In the genomic region with DNA sequence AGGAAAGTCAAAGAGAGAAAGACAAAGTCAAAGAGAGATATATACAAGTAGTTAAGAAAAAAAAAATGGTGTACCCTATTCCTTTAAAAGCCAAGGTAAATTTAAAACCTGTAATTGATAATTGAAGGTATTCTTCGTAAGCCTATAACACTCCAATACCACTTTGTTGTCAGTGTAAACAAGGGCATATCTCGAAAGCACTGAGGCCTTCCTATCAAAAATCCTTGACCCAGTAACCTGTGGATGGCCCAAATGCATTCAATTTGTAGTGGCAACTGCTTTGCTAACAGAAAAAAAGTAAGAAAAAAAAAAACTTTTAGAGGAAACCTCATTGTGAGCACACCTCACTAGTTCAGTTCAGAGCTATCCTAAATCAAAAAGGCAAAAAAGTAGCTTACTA, we compare ENCODE assay signal across 28 cellular contexts. TPM values are rescaled to one million over a fixed set of nuclear protein-coding genes. Genes with fewer than 3 reads are reported as not detected.
DNase-seq lines count a peak whose midpoint lies in the region; ATAC-seq and TF ChIP-seq lines count a peak whose summit lies in the region.
"Had no signal": no experiment of that assay in that cellular context is flagged by ENCODE, and none has a peak within 500 bp of the region (broad histone marks: within the 10 kb centered on the region; RNA-seq: fewer than 3 reads in every experiment).

No MANE protein-coding gene starts in this region.

- no peak for TF ChIP-seq CTCF in GM12864 (IDR thresholded peaks at IDR 0.05; ENCODE audit: low read depth, low read length, missing control alignments)
- TF ChIP-seq CTCF in SK-N-SH (IDR thresholded peaks at IDR 0.05): no peak

- no peak overlapping the region for H3K9ac ChIP-seq in SK-N-SH

- H2AFZ ChIP-seq in SK-N-SH (ENCODE audit: low read depth): no peak overlapping the region

- H3K27ac ChIP-seq in SK-N-SH (ENCODE audit: low read depth in 2 of 2, low read length in 1 of 2): no peak overlapping the region
- H3K27ac ChIP-seq: A549, dorsolateral prefrontal cortex, heart right ventricle, SK-N-MC, suprapubic skin, VCaP had no signal

- no peaks in the 10 kb centered on the region for H4K20me1 ChIP-seq in SK-N-SH (ENCODE audit: insufficient read depth)

- no peaks in the 10 kb centered on the region for H3F3A ChIP-seq in SK-N-SH (replicated peaks; ENCODE audit: insufficient read depth)

- H3K4me3 Mint-ChIP-seq in activated T-cell treated with anti-CD3 and anti-CD28 coated beads, Interleukin-2, amount 50 U/mL, for 24 hours: peak overlapping the region; percentile 63
- H3K4me3 Mint-ChIP-seq in activated CD4-positive, alpha-beta memory T cell treated with anti-CD3 and anti-CD28 coated beads, Interleukin-2, amount 10 ng/mL, durations not matched to agents 7 days and 5 days: peak overlapping the region; percentile 78
- H3K4me3 Mint-ChIP-seq in naive B cell: peak overlapping the region in 1 of 8 donors; percentile 71
- H3K4me3 Mint-ChIP-seq: activated T-helper 1 cell treated with anti-CD3 and anti-CD28 coated beads, Interleukin-12 subunit alpha, Interleukin-12 subunit beta, Interleukin-2, Interleukin-4 antibody, amounts not matched to agents 30 ng/mL and 10 ng/mL and 1 ng/mL, durations not matched to agents 14 hours and 24 hours and 36 hours had no signal

- no peaks in the 10 kb centered on the region for H3K36me3 ChIP-seq in SK-N-SH (replicated peaks in 1 of 2; ENCODE audit: control insufficient read depth in 1 of 2, insufficient read depth in 2 of 2, low read length in 1 of 2)
- H3K36me3 ChIP-seq: HAP-1, heart right ventricle, suprapubic skin had no signal

- POLR2A ChIA-PET in activated CD4-positive, alpha-beta memory T cell treated with anti-CD3 and anti-CD28 coated beads, Interleukin-2, amount 10 ng/mL, durations not matched to agents 7 days and 5 days (lab: Charles Lee): interaction anchor here (1.7 kb wide), 1 partner anchor 39 kb away, joined by 5 read pairs; a partner anchor contains a TSS
- POLR2A ChIA-PET in SK-N-SH (lab: Yijun Ruan, JAX): no interaction called here

- peaks cover 2% of the 10 kb centered on the region for H3K9me3 Mint-ChIP-seq in activated T-cell treated with anti-CD3 and anti-CD28 coated beads, Interleukin-2, amount 50 U/mL, for 24 hours
- peaks cover 4% of the 10 kb centered on the region for H3K9me3 Mint-ChIP-seq in activated CD4-positive, alpha-beta memory T cell treated with anti-CD3 and anti-CD28 coated beads, Interleukin-2, amount 10 ng/mL, durations not matched to agents 7 days and 5 days
- H3K9me3 Mint-ChIP-seq in naive B cell: peaks cover 0 to 7% (median 2%) of the 10 kb centered on the region in 7 donors

- TF ChIP-seq EP300 in SK-N-SH (IDR thresholded peaks at IDR 0.05; ENCODE audit: borderline replicate concordance in 1 of 2, low read depth in 1 of 2, low read length in 1 of 2): no peak

- WGBS in SK-N-SH (ENCODE audit: low lambda C conversion rate): 51% methylated on average over 2 of the region's 2 CpGs

- H3K79me2 ChIP-seq in SK-N-SH (ENCODE audit: insufficient read depth): no peaks in the 10 kb centered on the region

- H3K4me1 ChIP-seq in SK-N-SH (ENCODE audit: control insufficient read depth in 1 of 2, insufficient read depth in 2 of 2, low read depth in 1 of 2, low read length in 1 of 2): no peaks in the 10 kb centered on the region
- H3K4me1 ChIP-seq: A549, heart right ventricle, suprapubic skin had no signal

- H3K9me2 ChIP-seq in SK-N-SH: no peaks in the 10 kb centered on the region

- H3K4me3 ChIP-seq in GM12864 (ENCODE audit: low read depth, low read length) (peak overlapping the region; percentile 51), SK-N-SH (ENCODE audit: low read depth in 2 of 2, low read length in 1 of 2) (no peak overlapping the region)
- H3K4me3 ChIP-seq: A549, dorsolateral prefrontal cortex, HAP-1, heart right ventricle, SK-N-MC, skin epidermis, suprapubic skin had no signal

- H3K4me2 ChIP-seq in SK-N-SH: no peak overlapping the region

- peaks cover 25% of the 10 kb centered on the region for H3K4me1 Mint-ChIP-seq in activated T-cell treated with anti-CD3 and anti-CD28 coated beads, Interleukin-2, amount 50 U/mL, for 24 hours (ENCODE audit: low read depth)
- H3K4me1 Mint-ChIP-seq in activated CD4-positive, alpha-beta memory T cell treated with anti-CD3 and anti-CD28 coated beads, Interleukin-2, amount 10 ng/mL, durations not matched to agents 7 days and 5 days: peaks cover 35% of the 10 kb centered on the region
- peaks cover 28 to 36% (median 33%) of the 10 kb centered on the region in 3 donors for H3K4me1 Mint-ChIP-seq in naive B cell

- CTCF ChIA-PET in activated CD4-positive, alpha-beta memory T cell treated with anti-CD3 and anti-CD28 coated beads, Interleukin-2, amount 10 ng/mL, durations not matched to agents 7 days and 5 days (lab: Charles Lee): no interaction called here
- CTCF ChIA-PET in SK-N-SH (lab: Yijun Ruan, JAX): no interaction called here

- no peak for DNase-seq in activated T-cell treated with anti-CD3 and anti-CD28 coated beads, Interleukin-2, amount 50 U/mL, for 24 hours
- DNase-seq in activated T-cell treated with anti-CD3 and anti-CD28 coated beads, Interleukin-2, amount 50 U/mL, for 1 hour: no peak
- DNase-seq in GM12864 (ENCODE audit: low read depth) (no peak), naive B cell (no peak), glomerular visceral epithelial cell (ENCODE audit: extremely low spot score) (no peak), SK-N-SH (no peak)
- DNase-seq in activated CD4-positive, alpha-beta memory T cell treated with anti-CD3 and anti-CD28 coated beads, Interleukin-2, amount 10 ng/mL, durations not matched to agents 7 days and 5 days: no peak
- DNase-seq: dorsolateral prefrontal cortex; heart right ventricle; mammary epithelial cell; NCI-H1092; NCI-H2029 treated with DMSO at 0.1 percent for 48 hours; NCI-H226; nucleus accumbens; RPMI8226; stimulated activated CD4-positive, alpha-beta T cell treated with anti-CD3 and anti-CD28 coated beads, Interleukin-1b, Interleukin-23, amount 100 ng/mL, for 48 hours had no signal

- no peaks in the 10 kb centered on the region for H3K27me3 ChIP-seq in SK-N-SH (ENCODE audit: insufficient read depth)
- H3K27me3 ChIP-seq: dorsolateral prefrontal cortex, heart right ventricle, suprapubic skin had no signal

- H3K27ac Mint-ChIP-seq in activated T-cell treated with anti-CD3 and anti-CD28 coated beads, Interleukin-2, amount 50 U/mL, for 24 hours: peak overlapping the region; percentile 31
- H3K27ac Mint-ChIP-seq in activated CD4-positive, alpha-beta memory T cell treated with anti-CD3 and anti-CD28 coated beads, Interleukin-2, amount 10 ng/mL, durations not matched to agents 7 days and 5 days: peak overlapping the region; percentile 89
- H3K27ac Mint-ChIP-seq in naive B cell: peak overlapping the region in 4 of 6 donors; percentile 4 to 94 (median 72)

- H3K27me3 Mint-ChIP-seq in activated T-cell treated with anti-CD3 and anti-CD28 coated beads, Interleukin-2, amount 50 U/mL, for 24 hours: no peaks in the 10 kb centered on the region
- no peaks in the 10 kb centered on the region for H3K27me3 Mint-ChIP-seq in activated CD4-positive, alpha-beta memory T cell treated with anti-CD3 and anti-CD28 coated beads, Interleukin-2, amount 10 ng/mL, durations not matched to agents 7 days and 5 days
- H3K27me3 Mint-ChIP-seq in naive B cell: no peaks in the 10 kb centered on the region
- H3K27me3 Mint-ChIP-seq: activated naive CD8-positive, alpha-beta T cell had no signal

- H3K9me3 ChIP-seq in SK-N-SH: no peaks in the 10 kb centered on the region
- H3K9me3 ChIP-seq: A549, HAP-1, heart right ventricle, suprapubic skin had no signal

- TF ChIP-seq RAD21 in SK-N-SH (IDR thresholded peaks at IDR 0.05; ENCODE audit: low read length): no peak

- no peaks in the 10 kb centered on the region for H3K36me3 Mint-ChIP-seq in activated T-cell treated with anti-CD3 and anti-CD28 coated beads, Interleukin-2, amount 50 U/mL, for 24 hours (ENCODE audit: low read depth)
- H3K36me3 Mint-ChIP-seq in activated CD4-positive, alpha-beta memory T cell treated with anti-CD3 and anti-CD28 coated beads, Interleukin-2, amount 10 ng/mL, durations not matched to agents 7 days and 5 days (ENCODE audit: low read depth): peaks cover 35% of the 10 kb centered on the region
- H3K36me3 Mint-ChIP-seq in naive B cell: peaks cover 0 to 6% of the 10 kb centered on the region in 2 donors

- no peak for ATAC-seq in naive B cell (ENCODE audit: low read depth in 2 of 2)
- ATAC-seq in HG03342 (IDR thresholded peaks at IDR 0.05; ENCODE audit: unreplicated experiment): no peak
- ATAC-seq: A549, heart right ventricle had no signal

TF ChIP-seq in SK-N-SH, 30 proteins besides CTCF, POLR2A, EP300 and RAD21 (continues in another document):
- no peak for TF ChIP-seq NRF1 (IDR thresholded peaks at IDR 0.05; ENCODE audit: low read depth, low read length)
- TF ChIP-seq POLR2AphosphoS5 (IDR thresholded peaks at IDR 0.05; ENCODE audit: low read depth, low read length): no peak
- no peak for TF ChIP-seq EZH2phosphoT487 (IDR thresholded peaks at IDR 0.05; ENCODE audit: borderline replicate concordance, low read depth)
- TF ChIP-seq, protein P1, sequence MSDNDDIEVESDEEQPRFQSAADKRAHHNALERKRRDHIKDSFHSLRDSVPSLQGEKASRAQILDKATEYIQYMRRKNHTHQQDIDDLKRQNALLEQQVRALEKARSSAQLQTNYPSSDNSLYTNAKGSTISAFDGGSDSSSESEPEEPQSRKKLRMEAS (IDR thresholded peaks at IDR 0.05; ENCODE audit: low read depth): no peak
- TF ChIP-seq, protein P2, sequence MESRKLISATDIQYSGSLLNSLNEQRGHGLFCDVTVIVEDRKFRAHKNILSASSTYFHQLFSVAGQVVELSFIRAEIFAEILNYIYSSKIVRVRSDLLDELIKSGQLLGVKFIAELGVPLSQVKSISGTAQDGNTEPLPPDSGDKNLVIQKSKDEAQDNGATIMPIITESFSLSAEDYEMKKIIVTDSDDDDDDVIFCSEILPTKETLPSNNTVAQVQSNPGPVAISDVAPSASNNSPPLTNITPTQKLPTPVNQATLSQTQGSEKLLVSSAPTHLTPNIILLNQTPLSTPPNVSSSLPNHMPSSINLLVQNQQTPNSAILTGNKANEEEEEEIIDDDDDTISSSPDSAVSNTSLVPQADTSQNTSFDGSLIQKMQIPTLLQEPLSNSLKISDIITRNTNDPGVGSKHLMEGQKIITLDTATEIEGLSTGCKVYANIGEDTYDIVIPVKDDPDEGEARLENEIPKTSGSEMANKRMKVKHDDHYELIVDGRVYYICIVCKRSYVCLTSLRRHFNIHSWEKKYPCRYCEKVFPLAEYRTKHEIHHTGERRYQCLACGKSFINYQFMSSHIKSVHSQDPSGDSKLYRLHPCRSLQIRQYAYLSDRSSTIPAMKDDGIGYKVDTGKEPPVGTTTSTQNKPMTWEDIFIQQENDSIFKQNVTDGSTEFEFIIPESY (IDR thresholded peaks at IDR 0.05; ENCODE audit: borderline replicate concordance, low read depth): no peak
- TF ChIP-seq FOSL2 (IDR thresholded peaks at IDR 0.05; ENCODE audit: borderline replicate concordance, low read depth): no peak

RNA-seq across cellular contexts. Expression of a gene that starts 39.3 kb away (rescaled TPM):
- total RNA-seq in activated CD4-positive, alpha-beta memory T cell treated with anti-CD3 and anti-CD28 coated beads, Interleukin-2, amount 10 ng/mL, durations not matched to agents 7 days and 5 days: 10 to 100 TPM; 70.5 to 79.7 TPM
- polyA plus RNA-seq in naive B cell (ENCODE audit: low read depth in 6 of 6): under 1 TPM in 5 of 6 donors, not detected in 1; 0.37 to 0.92 (median 0.71) TPM
- polyA plus RNA-seq in SK-N-SH (2012; rRNA removed): 15.8 and 16.0 TPM in 2 replicates
- polyA plus RNA-seq in SK-N-SH (2012; cell fraction: cytosol; rRNA removed): 11.5 and 11.8 TPM in 2 replicates
- 57.7 and 58.1 TPM in 2 replicates for polyA plus RNA-seq in SK-N-SH (2012; cell fraction: nucleus; rRNA removed)
- total RNA-seq: Daoy, epithelial cell of proximal tubule, mammary epithelial cell, myocyte had no signal
- polyA plus RNA-seq: A549 had no signal

Comparison
In these comparisons a context has a peak if more than half of its experiments do, and no peak if none do; other contexts are left out.
1. H3K27ac Mint-ChIP-seq: peak in every context shown above with its lines; median percentile 89 in activated CD4-positive, alpha-beta memory T cell treated with anti-CD3 and anti-CD28 coated beads, Interleukin-2, amount 10 ng/mL, durations not matched to agents 7 days and 5 days; 72 in naive B cell; 31 in activated T-cell treated with anti-CD3 and anti-CD28 coated beads, Interleukin-2, amount 50 U/mL, for 24 hours.
2. RNA of a gene that starts 39.3 kb away (polyA plus RNA-seq): 11.5 to 58.1 TPM in SK-N-SH; 0.37 to 0.92 TPM in naive B cell; every median in the first group is over 4 times any median in the second.